Comparison of ENCODE assay signal across 1 cellular context in the genomic region with DNA sequence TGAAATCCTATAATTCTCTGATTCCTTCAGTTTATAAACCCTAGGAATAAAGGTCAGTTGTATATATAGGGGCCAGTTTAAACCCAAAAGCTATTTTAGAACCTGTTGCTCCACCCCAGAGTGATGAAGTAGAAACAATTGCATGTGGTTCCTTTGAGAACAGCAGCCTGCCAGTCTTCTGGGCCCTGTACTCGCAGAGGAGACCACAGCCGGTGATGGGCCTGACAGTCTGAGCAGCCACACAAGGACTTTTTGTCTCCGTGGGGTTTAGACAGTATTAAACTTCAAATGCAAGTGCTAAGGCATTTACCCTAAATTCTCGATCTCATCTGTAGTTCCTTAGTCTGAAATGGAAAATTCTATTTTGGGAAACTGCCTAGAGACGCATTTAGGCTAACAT.
TF ChIP-seq lines count a peak whose summit lies in the region.

No MANE protein-coding gene starts in this region.

TF ChIP-seq in K562, 482 proteins besides CTCF, POLR2A, EP300 and RAD21 (continued from another document):
- TF ChIP-seq MBD2 (IDR thresholded peaks at IDR 0.05; ENCODE audit: borderline replicate concordance, low read depth): no peak
- no peak for TF ChIP-seq ZNF175 (CRISPR knock-in tag; IDR thresholded peaks at IDR 0.05; ENCODE audit: low read depth)
